In genomic region chr6:35698430-35698829, GRCh38 we compare ENCODE assay signal across 1 cellular context.
TF ChIP-seq lines count a peak whose summit lies in the region.

No MANE protein-coding gene starts in this region.

TF ChIP-seq in HepG2, 621 proteins besides CTCF, POLR2A, EP300 and RAD21:
- TF ChIP-seq TEAD3 (CRISPR knock-in tag; optimal IDR thresholded peaks at IDR 0.05; ENCODE audit: borderline replicate concordance): peak; percentile 51
